ENCODE assay signal across 23 cellular contexts in the genomic region with DNA sequence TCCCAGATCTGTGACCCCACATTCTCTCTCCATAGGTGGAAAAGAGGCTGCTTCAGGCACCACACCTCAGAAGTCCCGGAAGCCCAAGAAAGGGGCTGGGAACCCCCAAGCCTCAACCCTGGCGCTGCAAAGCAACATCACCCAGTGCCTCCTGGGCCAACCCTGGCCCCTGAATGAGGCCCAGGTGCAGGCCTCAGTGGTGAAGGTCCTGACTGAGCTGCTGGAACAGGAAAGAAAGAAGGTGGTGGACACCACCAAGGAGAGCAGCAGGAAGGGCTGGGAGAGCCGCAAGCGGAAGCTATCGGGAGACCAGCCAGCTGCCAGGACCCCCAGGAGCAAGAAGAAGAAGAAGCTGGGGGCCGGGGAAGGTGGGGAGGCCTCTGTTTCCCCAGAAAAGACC. TPM values are rescaled to one million over a fixed set of nuclear protein-coding genes. Genes with fewer than 3 reads are reported as not detected.
DNase-seq lines count a peak whose midpoint lies in the region; ATAC-seq and TF ChIP-seq lines count a peak whose summit lies in the region.
"Had no signal": no experiment of that assay in that cellular context is flagged by ENCODE, and none has a peak within 500 bp of the region (broad histone marks: within the 10 kb centered on the region; RNA-seq: fewer than 3 reads in every experiment).

No MANE protein-coding gene starts in this region.

- H3K36me3 Mint-ChIP-seq in MCF 10A (ENCODE audit: insufficient read depth, unreplicated experiment) = peaks cover 79% of the 10 kb centered on the region
- H3K36me3 Mint-ChIP-seq in activated T-helper 1 cell treated with anti-CD3 and anti-CD28 coated beads, Interleukin-12 subunit alpha, Interleukin-12 subunit beta, Interleukin-2, Interleukin-4 antibody, amounts not matched to agents 30 ng/mL and 10 ng/mL and 1 ng/mL, durations not matched to agents 14 hours and 24 hours and 36 hours (ENCODE audit: low read depth) = peaks cover 41% of the 10 kb centered on the region
- peaks cover 47 to 64% of the 10 kb centered on the region in 2 donors for H3K36me3 Mint-ChIP-seq in stimulated activated naive B cell treated with anti-CD40 and anti-IgM and Interleukin-4, amounts not matched to agents 10 μg/mL and 1 μg/mL and 100 μg/mL, for 72 hours

- no peak overlapping the region for H3K4me3 Mint-ChIP-seq in MCF 10A (ENCODE audit: unreplicated experiment)
- H3K4me3 Mint-ChIP-seq in activated T-helper 1 cell treated with anti-CD3 and anti-CD28 coated beads, Interleukin-12 subunit alpha, Interleukin-12 subunit beta, Interleukin-2, Interleukin-4 antibody, amounts not matched to agents 30 ng/mL and 10 ng/mL and 1 ng/mL, durations not matched to agents 14 hours and 24 hours and 36 hours = no peak overlapping the region
- peak overlapping the region in 1 of 2 donors; percentile 42 for H3K4me3 Mint-ChIP-seq in stimulated activated naive B cell treated with anti-CD40 and anti-IgM and Interleukin-4, amounts not matched to agents 10 μg/mL and 1 μg/mL and 100 μg/mL, for 72 hours

- no peaks in the 10 kb centered on the region for H3K4me1 ChIP-seq in breast epithelium
- H3K4me1 ChIP-seq: heart left ventricle, pancreas, upper lobe of left lung had no signal

- no peak for TF ChIP-seq CTCF in MCF 10A (IDR thresholded peaks at IDR 0.05; ENCODE audit: unreplicated experiment)
- no peak for TF ChIP-seq CTCF in breast epithelium (IDR thresholded peaks at IDR 0.05)

- intact Hi-C loops in MCF 10A (cut with micrococcal nuclease) (no loop called here), breast epithelium (cut with DNase I; ENCODE audit: low total_unique reads) (no loop called here)
- intact Hi-C loops in activated T-helper 1 cell treated with anti-CD3 and anti-CD28 coated beads, Interleukin-12 subunit alpha, Interleukin-12 subunit beta, Interleukin-2, Interleukin-4 antibody, amounts not matched to agents 30 ng/mL and 10 ng/mL and 1 ng/mL, durations not matched to agents 14 hours and 24 hours and 36 hours (cut with micrococcal nuclease) = no loop called here

- H3K27ac ChIP-seq in breast epithelium (no peak overlapping the region), cingulate gyrus (ENCODE audit: low read depth, low read length) (peak overlapping the region; percentile 39)
- H3K27ac ChIP-seq: heart left ventricle, pancreas, upper lobe of left lung had no signal

- no peaks in the 10 kb centered on the region for H3K9me3 ChIP-seq in breast epithelium
- H3K9me3 ChIP-seq: heart left ventricle, pancreas, upper lobe of left lung had no signal

- no peaks in the 10 kb centered on the region for H3K27me3 Mint-ChIP-seq in MCF 10A (ENCODE audit: insufficient read depth, unreplicated experiment)
- H3K27me3 Mint-ChIP-seq in activated T-helper 1 cell treated with anti-CD3 and anti-CD28 coated beads, Interleukin-12 subunit alpha, Interleukin-12 subunit beta, Interleukin-2, Interleukin-4 antibody, amounts not matched to agents 30 ng/mL and 10 ng/mL and 1 ng/mL, durations not matched to agents 14 hours and 24 hours and 36 hours (ENCODE audit: insufficient read depth) = no peaks in the 10 kb centered on the region
- peaks cover 0 to 6% of the 10 kb centered on the region in 2 donors for H3K27me3 Mint-ChIP-seq in stimulated activated naive B cell treated with anti-CD40 and anti-IgM and Interleukin-4, amounts not matched to agents 10 μg/mL and 1 μg/mL and 100 μg/mL, for 72 hours
- H3K27me3 Mint-ChIP-seq: naive thymus-derived CD8-positive, alpha-beta T cell had no signal

- H3K9me3 Mint-ChIP-seq in MCF 10A (ENCODE audit: unreplicated experiment) = no peaks in the 10 kb centered on the region
- no peaks in the 10 kb centered on the region for H3K9me3 Mint-ChIP-seq in activated T-helper 1 cell treated with anti-CD3 and anti-CD28 coated beads, Interleukin-12 subunit alpha, Interleukin-12 subunit beta, Interleukin-2, Interleukin-4 antibody, amounts not matched to agents 30 ng/mL and 10 ng/mL and 1 ng/mL, durations not matched to agents 14 hours and 24 hours and 36 hours
- H3K9me3 Mint-ChIP-seq in stimulated activated naive B cell treated with anti-CD40 and anti-IgM and Interleukin-4, amounts not matched to agents 10 μg/mL and 1 μg/mL and 100 μg/mL, for 72 hours = no peaks in the 10 kb centered on the region
- H3K9me3 Mint-ChIP-seq: CD14-positive monocyte; naive thymus-derived CD8-positive, alpha-beta T cell had no signal

- no peak for ATAC-seq in stimulated activated naive B cell treated with anti-CD40 and anti-IgM and Interleukin-4, amounts not matched to agents 10 μg/mL and 1 μg/mL and 100 μg/mL, for 72 hours (replicated peaks)
- ATAC-seq in GM19467 (IDR thresholded peaks at IDR 0.05; ENCODE audit: unreplicated experiment) = no peak
- ATAC-seq: heart left ventricle; left colon; naive thymus-derived CD8-positive, alpha-beta T cell; pancreas; right cardiac atrium had no signal

- peaks cover 27% of the 10 kb centered on the region for H3K36me3 ChIP-seq in breast epithelium

- BruUV-seq in MCF 10A (replicated peaks; lab: Mats Ljungman, UMichigan) = TSS peak; percentile 39

- POLR2A ChIA-PET in MCF 10A (lab: Yijun Ruan, JAX) = interaction anchor here (1.1 kb wide), 1 partner anchor 54 kb away, joined by 3 read pairs; the partner anchor contains the start of gene RPS14

- H3K27me3 ChIP-seq in breast epithelium = no peaks in the 10 kb centered on the region
- H3K27me3 ChIP-seq: heart left ventricle, pancreas, upper lobe of left lung had no signal

- H3K4me1 Mint-ChIP-seq in MCF 10A (ENCODE audit: insufficient read depth, unreplicated experiment) = no peaks in the 10 kb centered on the region
- H3K4me1 Mint-ChIP-seq in activated T-helper 1 cell treated with anti-CD3 and anti-CD28 coated beads, Interleukin-12 subunit alpha, Interleukin-12 subunit beta, Interleukin-2, Interleukin-4 antibody, amounts not matched to agents 30 ng/mL and 10 ng/mL and 1 ng/mL, durations not matched to agents 14 hours and 24 hours and 36 hours (ENCODE audit: low read depth) = no peaks in the 10 kb centered on the region
- peaks cover 37 to 61% of the 10 kb centered on the region in 2 donors for H3K4me1 Mint-ChIP-seq in stimulated activated naive B cell treated with anti-CD40 and anti-IgM and Interleukin-4, amounts not matched to agents 10 μg/mL and 1 μg/mL and 100 μg/mL, for 72 hours

- CTCF ChIA-PET in MCF 10A (lab: Yijun Ruan, JAX) = interaction anchor here (0.6 to 1.2 kb wide), 3 partner anchors 53 to 1564 kb away, joined by 3 to 5 read pairs (median 3); no protein-coding TSS in a partner anchor

- no peak overlapping the region for H3K27ac Mint-ChIP-seq in MCF 10A (ENCODE audit: low read depth, unreplicated experiment)
- peak overlapping the region; percentile 43 for H3K27ac Mint-ChIP-seq in activated T-helper 1 cell treated with anti-CD3 and anti-CD28 coated beads, Interleukin-12 subunit alpha, Interleukin-12 subunit beta, Interleukin-2, Interleukin-4 antibody, amounts not matched to agents 30 ng/mL and 10 ng/mL and 1 ng/mL, durations not matched to agents 14 hours and 24 hours and 36 hours
- peak overlapping the region; percentile 90 for H3K27ac Mint-ChIP-seq in stimulated activated naive B cell treated with anti-CD40 and anti-IgM and Interleukin-4, amounts not matched to agents 10 μg/mL and 1 μg/mL and 100 μg/mL, for 72 hours

- TF ChIP-seq POLR2A in breast epithelium (IDR thresholded peaks at IDR 0.05) = no peak

- no peak overlapping the region for H3K4me3 ChIP-seq in breast epithelium
- H3K4me3 ChIP-seq: heart left ventricle, pancreas, upper lobe of left lung had no signal

- DNase-seq in MCF 10A (ENCODE audit: unreplicated experiment) (no peak), breast epithelium (ENCODE audit: low spot score in 2 of 2) (no peak), hippocampal formation (lab: John Stamatoyannopoulos, UW) (no peak), ureter (ENCODE audit: low spot score) (no peak)
- no peak for DNase-seq in activated T-helper 1 cell treated with anti-CD3 and anti-CD28 coated beads, Interleukin-12 subunit alpha, Interleukin-12 subunit beta, Interleukin-2, Interleukin-4 antibody, amounts not matched to agents 30 ng/mL and 10 ng/mL and 1 ng/mL, durations not matched to agents 14 hours and 24 hours and 36 hours (ENCODE audit: low spot score)
- DNase-seq in stimulated activated naive B cell treated with anti-CD40 and anti-IgM and Interleukin-4, amounts not matched to agents 10 μg/mL and 1 μg/mL and 100 μg/mL, for 72 hours = no peak
- DNase-seq: ACHN; Karpas-422; left colon; naive thymus-derived CD8-positive, alpha-beta T cell; NCI-H2029; NCI-H345; OCI-M1; pancreas; right cardiac atrium; stimulated activated CD4-positive, alpha-beta T cell treated with anti-CD3 and anti-CD28 coated beads, Interleukin-12 subunit alpha, Interleukin-12 subunit beta, amount 100 ng/mL, for 4 hours; stimulated activated CD4-positive, alpha-beta T cell treated with anti-CD3 and anti-CD28 coated beads, Interleukin-4, amount 100 ng/mL, for 4 hours; T-helper 9 cell; upper lobe of left lung had no signal

RNA-seq across cellular contexts. Expression of gene CD74, which starts 16.5 kb away (rescaled TPM):
- total RNA-seq in MCF 10A (2022) (not detected in 2 replicates), breast epithelium (100 to 1,000 TPM; 382 to 393 (median 392) TPM), ureter (1,068 TPM)
- 440 and 444 TPM in 2 replicates for total RNA-seq in activated T-helper 1 cell treated with anti-CD3 and anti-CD28 coated beads, Interleukin-12 subunit alpha, Interleukin-12 subunit beta, Interleukin-2, Interleukin-4 antibody, amounts not matched to agents 30 ng/mL and 10 ng/mL and 1 ng/mL, durations not matched to agents 14 hours and 24 hours and 36 hours

RNA-seq across cellular contexts. Expression of gene TCOF1, which starts 38.8 kb away (rescaled TPM):
- 68.4 and 83.5 TPM in 2 replicates for total RNA-seq in MCF 10A (2022)
- 10 to 100 TPM; 20.6 to 37.7 (median 36.1) TPM for total RNA-seq in breast epithelium
- 130 and 131 TPM in 2 replicates for total RNA-seq in activated T-helper 1 cell treated with anti-CD3 and anti-CD28 coated beads, Interleukin-12 subunit alpha, Interleukin-12 subunit beta, Interleukin-2, Interleukin-4 antibody, amounts not matched to agents 30 ng/mL and 10 ng/mL and 1 ng/mL, durations not matched to agents 14 hours and 24 hours and 36 hours
- 39.3 TPM for total RNA-seq in ureter

RNA-seq across cellular contexts. Expression of gene RPS14, which starts 53.3 kb away (rescaled TPM):
- total RNA-seq in MCF 10A (2022) (5,481 and 5,921 TPM in 2 replicates), breast epithelium (1,000 to 10,000 TPM; 3,271 to 4,472 (median 4,011) TPM), ureter (2,344 TPM)
- 2,328 and 2,429 TPM in 2 replicates for total RNA-seq in activated T-helper 1 cell treated with anti-CD3 and anti-CD28 coated beads, Interleukin-12 subunit alpha, Interleukin-12 subunit beta, Interleukin-2, Interleukin-4 antibody, amounts not matched to agents 30 ng/mL and 10 ng/mL and 1 ng/mL, durations not matched to agents 14 hours and 24 hours and 36 hours

Comparison
In these comparisons a context has a peak if more than half of its experiments do, and no peak if none do; other contexts are left out.
1. RNA of gene CD74, which starts 16.5 kb away (total RNA-seq): 1,068 TPM in ureter (single experiment), 440 to 444 TPM in activated T-helper 1 cell treated with anti-CD3 and anti-CD28 coated beads, Interleukin-12 subunit alpha, Interleukin-12 subunit beta, Interleukin-2, Interleukin-4 antibody, amounts not matched to agents 30 ng/mL and 10 ng/mL and 1 ng/mL, durations not matched to agents 14 hours and 24 hours and 36 hours and 382 to 393 TPM in breast epithelium; not detected in MCF 10A; every median in the first group is over 100 times any median in the second.